In genomic region chr17:78001612-78002011, GRCh38 we compare ENCODE assay signal across 15 cellular contexts. TPM values are rescaled to one million over a fixed set of nuclear protein-coding genes. Genes with fewer than 3 reads are reported as not detected.
DNase-seq lines count a peak whose midpoint lies in the region; ATAC-seq, FAIRE-seq and TF ChIP-seq lines count a peak whose summit lies in the region.
"Had no signal": no experiment of that assay in that cellular context is flagged by ENCODE, and none has a peak within 500 bp of the region (broad histone marks: within the 10 kb centered on the region; RNA-seq: fewer than 3 reads in every experiment).

No MANE protein-coding gene starts in this region.

- H3K9me3 ChIP-seq in CD8-positive, alpha-beta memory T cell (ENCODE audit: low read length), result no peaks in the 10 kb centered on the region
- H3K9me3 ChIP-seq in K562 (replicated peaks; ENCODE audit: control insufficient read depth, insufficient read depth, low read depth, low read length) (no peaks in the 10 kb centered on the region), tibial artery (no peaks in the 10 kb centered on the region)
- H3K9me3 ChIP-seq: BE2C had no signal

- no peak for TF ChIP-seq RAD21 in K562 (CRISPR knock-in tag; conservative IDR thresholded peaks at IDR 0.05 in 1 of 2, IDR thresholded peaks at IDR 0.05 in 1 of 2)

- H3K27me3 Mint-ChIP-seq in activated naive CD4-positive, alpha-beta T cell treated with anti-CD3 and anti-CD28 coated beads, Interleukin-2, amount 50 U/mL, for 24 hours, result no peaks in the 10 kb centered on the region
- no peaks in the 10 kb centered on the region for H3K27me3 Mint-ChIP-seq in CD8-positive, alpha-beta memory T cell
- H3K27me3 Mint-ChIP-seq in naive thymus-derived CD8-positive, alpha-beta T cell, result no peaks in the 10 kb centered on the region

- H3K4me2 ChIP-seq in K562 (ENCODE audit: insufficient read depth, low read length), result no peak overlapping the region

- peaks cover 25% of the 10 kb centered on the region for H3K4me1 ChIP-seq in CD8-positive, alpha-beta memory T cell (ENCODE audit: insufficient read depth, low read length)
- peaks cover 0 to 9% of the 10 kb centered on the region in 2 experiments; a peak in 2 of 5 replicates for H3K4me1 ChIP-seq in K562 (replicated peaks in 1 of 2; ENCODE audit: control insufficient read depth in 2 of 2, insufficient read depth in 2 of 2, low read length in 2 of 2)
- peaks cover 0 to 43% (median 10%) of the 10 kb centered on the region in 4 donors for H3K4me1 ChIP-seq in tibial artery

- no TSS peak for BruUV-seq in K562 (replicated peaks; lab: Mats Ljungman, UMichigan)

- no peak overlapping the region for H3K4me3 ChIP-seq in CD8-positive, alpha-beta memory T cell (ENCODE audit: low read length)
- H3K4me3 ChIP-seq in K562 (no peak overlapping the region), tibial artery (no peak overlapping the region)
- H3K4me3 ChIP-seq: GM23248 had no signal

- no peak overlapping the region for H3K9ac ChIP-seq in K562 (ENCODE audit: insufficient read depth in 1 of 2, low read depth in 2 of 2, low read length in 2 of 2)
- H3K9ac ChIP-seq: GM23248 had no signal

- no peak overlapping the region for H3K4me3 Mint-ChIP-seq in activated naive CD4-positive, alpha-beta T cell treated with anti-CD3 and anti-CD28 coated beads, Interleukin-2, amount 50 U/mL, for 24 hours
- no peak overlapping the region for H3K4me3 Mint-ChIP-seq in CD8-positive, alpha-beta memory T cell
- peak overlapping the region in 2 of 10 donors; percentile 19 to 22 for H3K4me3 Mint-ChIP-seq in naive thymus-derived CD8-positive, alpha-beta T cell

- no peak for DNase-seq in activated naive CD4-positive, alpha-beta T cell treated with anti-CD3 and anti-CD28 coated beads, Interleukin-2, amount 50 U/mL, for 72 hours (ENCODE audit: low spot score in 2 of 2)
- no peak for DNase-seq in CD8-positive, alpha-beta memory T cell
- DNase-seq in K562 (ENCODE audit: extremely low read depth in 1 of 4, low spot score in 3 of 4) (no peak), T-helper 1 cell (no peak), tibial artery (no peak)
- no peak for DNase-seq in naive thymus-derived CD8-positive, alpha-beta T cell
- DNase-seq: BE2C, Calu3, GM23248 had no signal

- peak overlapping the region; percentile 38 for H3K27ac Mint-ChIP-seq in activated naive CD4-positive, alpha-beta T cell treated with anti-CD3 and anti-CD28 coated beads, Interleukin-2, amount 50 U/mL, for 24 hours
- H3K27ac Mint-ChIP-seq in activated naive CD4-positive, alpha-beta T cell treated with anti-CD3 and anti-CD28 coated beads, Interleukin-2, amount 50 U/mL, for 72 hours, result no peak overlapping the region
- H3K27ac Mint-ChIP-seq in CD8-positive, alpha-beta memory T cell, result peak overlapping the region in 5 of 8 donors; percentile 8 to 91 (median 43)
- H3K27ac Mint-ChIP-seq in naive thymus-derived CD8-positive, alpha-beta T cell, result peak overlapping the region in 9 of 10 donors; percentile 9 to 81 (median 39)

- no peaks in the 10 kb centered on the region for H4K20me1 ChIP-seq in K562 (replicated peaks; ENCODE audit: control insufficient read depth, insufficient read depth, low read length)

- TF ChIP-seq POLR2A in K562 (conservative IDR thresholded peaks at IDR 0.05), result no peak

- in situ Hi-C loops in K562 (cut with MboI), result no loop called here

- H3K9me3 Mint-ChIP-seq in activated naive CD4-positive, alpha-beta T cell treated with anti-CD3 and anti-CD28 coated beads, Interleukin-2, amount 50 U/mL, for 24 hours, result no peaks in the 10 kb centered on the region
- H3K9me3 Mint-ChIP-seq in activated naive CD4-positive, alpha-beta T cell treated with anti-CD3 and anti-CD28 coated beads, Interleukin-2, amount 50 U/mL, for 72 hours, result no peaks in the 10 kb centered on the region
- H3K9me3 Mint-ChIP-seq in CD8-positive, alpha-beta memory T cell, result no peaks in the 10 kb centered on the region
- no peaks in the 10 kb centered on the region for H3K9me3 Mint-ChIP-seq in naive thymus-derived CD8-positive, alpha-beta T cell

- intact Hi-C loops in K562 (cut with micrococcal nuclease), result no loop called here
- intact Hi-C loops in tibial artery (cut with DNase I; ENCODE audit: low total_unique reads), result no loop called here

- 11% methylated on average over 3 of the region's 3 CpGs for WGBS in K562 (ENCODE audit: insufficient coverage, low coverage, missing lambda C conversion rate)

- H3K4me1 Mint-ChIP-seq in activated naive CD4-positive, alpha-beta T cell treated with anti-CD3 and anti-CD28 coated beads, Interleukin-2, amount 50 U/mL, for 24 hours, result peaks cover 88% of the 10 kb centered on the region
- H3K4me1 Mint-ChIP-seq in CD8-positive, alpha-beta memory T cell, result peaks cover 59 to 87% (median 72%) of the 10 kb centered on the region in 3 donors
- H3K4me1 Mint-ChIP-seq in naive thymus-derived CD8-positive, alpha-beta T cell, result peaks cover 43 to 77% (median 76%) of the 10 kb centered on the region in 4 donors

- no peaks in the 10 kb centered on the region for H3K79me2 ChIP-seq in K562 (ENCODE audit: control insufficient read depth, insufficient read depth, low read length)

- no peak for FAIRE-seq in K562 (lab: Jason Lieb, UNC)
- FAIRE-seq: A204.1, H54, HTR-8/SVneo had no signal

- TF ChIP-seq EP300 in K562 (IDR thresholded peaks at IDR 0.05; ENCODE audit: low read length), result no peak

- no peak overlapping the region for H3K27ac ChIP-seq in CD8-positive, alpha-beta memory T cell (ENCODE audit: low read depth, low read length)
- H3K27ac ChIP-seq in K562 (ENCODE audit: extremely low read depth, low read depth, low read length), result no peak overlapping the region
- no peak overlapping the region for H3K27ac ChIP-seq in tibial artery
- H3K27ac ChIP-seq: C4-2B, GM23248 had no signal

- no peak overlapping the region for H2AFZ ChIP-seq in K562 (ENCODE audit: low read depth, low read length)
- H2AFZ ChIP-seq: GM23248 had no signal

- TF ChIP-seq CTCF in K562 (IDR thresholded peaks at IDR 0.05 in 2 of 3, conservative IDR thresholded peaks at IDR 0.05 in 1 of 3; ENCODE audit: insufficient read depth in 2 of 3, low read depth in 1 of 3, low read length in 3 of 3) (no peak), tibial artery (IDR thresholded peaks at IDR 0.05) (no peak)

- H3K9me1 ChIP-seq in K562 (ENCODE audit: control insufficient read depth, insufficient read depth, low read length), result no peaks in the 10 kb centered on the region

- no peaks in the 10 kb centered on the region for H3K27me3 ChIP-seq in CD8-positive, alpha-beta memory T cell (ENCODE audit: insufficient read depth, low read length, poor library complexity, severe bottlenecking)
- H3K27me3 ChIP-seq in K562 (ENCODE audit: control insufficient read depth in 2 of 2, insufficient read depth in 2 of 2, low read length in 2 of 2), result no peaks in the 10 kb centered on the region
- no peaks in the 10 kb centered on the region for H3K27me3 ChIP-seq in tibial artery
- H3K27me3 ChIP-seq: BE2C had no signal

- POLR2A ChIA-PET in CD8-positive, alpha-beta memory T cell (lab: Charles Lee), result no interaction called here
- POLR2A ChIA-PET in K562 (lab: Yijun Ruan, JAX), result interaction anchor here (0.6 to 0.9 kb wide), 2 partner anchors 31 to 75 kb away, joined by 3 read pairs; no protein-coding TSS in a partner anchor
- POLR2A ChIA-PET in naive thymus-derived CD8-positive, alpha-beta T cell (lab: Charles Lee), result interaction anchor here (1.6 kb wide), 1 partner anchor 44 kb away, joined by 5 read pairs; the partner anchor contains the start of gene TNRC6C

- CTCF ChIA-PET in CD8-positive, alpha-beta memory T cell (lab: Charles Lee), result no interaction called here
- CTCF ChIA-PET in K562 (lab: Yijun Ruan, JAX; ENCODE audit: low intra/inter-chr PET ratio), result interaction anchor here (0.6 to 0.7 kb wide), 2 partner anchors 30 to 1952 kb away, joined by 3 to 5 read pairs; no protein-coding TSS in a partner anchor

- H3K36me3 ChIP-seq in CD8-positive, alpha-beta memory T cell (ENCODE audit: insufficient read depth, low read length), result no peaks in the 10 kb centered on the region
- H3K36me3 ChIP-seq in K562 (ENCODE audit: control insufficient read depth, insufficient read depth, low read length) (no peaks in the 10 kb centered on the region; the same call in 2 of the 3 replicates), tibial artery (peaks cover 0 to 10% (median 3%) of the 10 kb centered on the region in 3 donors)
- H3K36me3 ChIP-seq: BE2C had no signal

- no peak for ATAC-seq in activated naive CD4-positive, alpha-beta T cell treated with anti-CD3 and anti-CD28 coated beads, Interleukin-2, amount 50 U/mL, for 72 hours
- ATAC-seq in K562, result no peak
- ATAC-seq in naive thymus-derived CD8-positive, alpha-beta T cell, result no peak
- ATAC-seq: HCT116 had no signal

- peaks cover 3% of the 10 kb centered on the region for H3K36me3 Mint-ChIP-seq in activated naive CD4-positive, alpha-beta T cell treated with anti-CD3 and anti-CD28 coated beads, Interleukin-2, amount 50 U/mL, for 24 hours
- H3K36me3 Mint-ChIP-seq in activated naive CD4-positive, alpha-beta T cell treated with anti-CD3 and anti-CD28 coated beads, Interleukin-2, amount 50 U/mL, for 72 hours, result peaks cover 0 to 6% of the 10 kb centered on the region in 2 donors
- H3K36me3 Mint-ChIP-seq in CD8-positive, alpha-beta memory T cell, result peaks cover 0 to 41% (median 2%) of the 10 kb centered on the region in 3 donors
- H3K36me3 Mint-ChIP-seq in naive thymus-derived CD8-positive, alpha-beta T cell, result peaks cover 0 to 49% (median 9%) of the 10 kb centered on the region in 3 donors

RNA-seq across cellular contexts. Expression of gene TNRC6C, which starts 43.1 kb away (rescaled TPM):
- 10 to 100 TPM; 13.4 to 28.8 TPM for total RNA-seq in activated naive CD4-positive, alpha-beta T cell treated with anti-CD3 and anti-CD28 coated beads, Interleukin-2, amount 50 U/mL, for 72 hours
- total RNA-seq in CD8-positive, alpha-beta memory T cell, result 10 to 100 TPM; 25.9 to 28.1 TPM
- 7.4 TPM for polyA plus RNA-seq in CD8-positive, alpha-beta memory T cell
- 13.1 and 18.3 TPM in 2 replicates for total RNA-seq in K562 (2011; cell fraction: chromatin; rRNA removed; ENCODE audit: low replicate concordance)
- 5.5 and 8.3 TPM in 2 replicates for total RNA-seq in K562 (2011; cell fraction: nucleolus; rRNA removed)
- total RNA-seq in K562 (2011; cell fraction: nucleoplasm; rRNA removed), result 8.8 and 10.2 TPM in 2 replicates
- total RNA-seq in K562 (2014; rRNA removed) (1.4 and 2.4 TPM in 2 replicates), K562 (2014; rRNA removed; fragmentation: Illumina TruSeq; extraction: Trizol) (1.9 and 3.0 TPM in 2 replicates), K562 (2015; rRNA removed; fragmentation: Illumina TruSeq; extraction: Trizol) (2.6 and 2.8 TPM in 2 replicates), K562 (2021) (4.9 and 6.3 TPM in 2 replicates)
- polyA plus RNA-seq in K562 (2011; rRNA removed) (0.60 and 0.96 TPM in 2 replicates), K562 (2014; fragmentation: Illumina TruSeq; extraction: Trizol) (2.2 and 2.3 TPM in 2 replicates), K562 (2014; fragmentation: Nextera tagmentation; extraction: Ambion mirVana) (under 1 TPM; 0.20 to 0.30 TPM), K562 (2014; rRNA removed) (0.81 and 2.5 TPM in 2 replicates)
- polyA plus RNA-seq in K562 (2011; cell fraction: cytosol; rRNA removed), result 0.28 and 0.45 TPM in 2 replicates
- polyA plus RNA-seq in K562 (2011; cell fraction: nucleus; rRNA removed), result 2.1 and 3.4 TPM in 2 replicates
- 1.5 and 2.4 TPM in 2 replicates for polyA plus RNA-seq in K562 (2012)
- 3.2 and 4.1 TPM in 2 replicates for polyA minus RNA-seq in K562 (2011; rRNA and poly(A)+ RNA removed)
- polyA minus RNA-seq in K562 (2011; cell fraction: cytosol; rRNA and poly(A)+ RNA removed), result 0.86 and 1.5 TPM in 2 replicates
- 2.3 and 3.1 TPM in 2 replicates for polyA minus RNA-seq in K562 (2011; cell fraction: nucleus; rRNA and poly(A)+ RNA removed)
- 100 to 1,000 TPM; 113 to 116 TPM for total RNA-seq in naive thymus-derived CD8-positive, alpha-beta T cell
- 1 to 10 TPM; 4.9 to 8.6 (median 5.8) TPM for polyA plus RNA-seq in naive thymus-derived CD8-positive, alpha-beta T cell

Comparison
In these comparisons a context has a peak if more than half of its experiments do, and no peak if none do; other contexts are left out.
1. H3K27ac Mint-ChIP-seq: peak in activated naive CD4-positive, alpha-beta T cell treated with anti-CD3 and anti-CD28 coated beads, Interleukin-2, amount 50 U/mL, for 24 hours (single experiment), CD8-positive, alpha-beta memory T cell (5 of 8) and naive thymus-derived CD8-positive, alpha-beta T cell (9 of 10); none in activated naive CD4-positive, alpha-beta T cell treated with anti-CD3 and anti-CD28 coated beads, Interleukin-2, amount 50 U/mL, for 72 hours (0 of 2).